8 cellular contexts compared by ENCODE assay signal in genomic region chr11:67354314-67355022, GRCh38. TPM values are rescaled to one million over a fixed set of nuclear protein-coding genes. Genes with fewer than 3 reads are reported as not detected.
DNase-seq lines count a peak whose midpoint lies in the region; ATAC-seq, FAIRE-seq and TF ChIP-seq lines count a peak whose summit lies in the region.

No MANE protein-coding gene starts in this region.

- H3K79me2 ChIP-seq in GM23338 (replicated peaks; ENCODE audit: insufficient read depth) = no peaks in the 10 kb centered on the region
- H3K79me2 ChIP-seq in SU-DHL-6 (ENCODE audit: insufficient read depth, low read length) = no peaks in the 10 kb centered on the region
- H3K79me2 ChIP-seq in endothelial cell of umbilical vein (ENCODE audit: control insufficient read depth, insufficient read depth, low read length) = peaks cover 4% of the 10 kb centered on the region

- H3K4me3 ChIP-seq in GM23338 (peak overlapping the region; percentile 95), SU-DHL-6 (ENCODE audit: insufficient read depth, low read length, poor library complexity, severe bottlenecking) (peak overlapping the region; percentile 48), endothelial cell of umbilical vein (replicated peaks in 1 of 3; ENCODE audit: insufficient read depth in 1 of 3, low read depth in 1 of 3, low read length in 3 of 3) (peak overlapping the region in 1 of 3 experiments; percentile 18)

- intact Hi-C loops in endothelial cell of umbilical vein (cut with micrococcal nuclease) = no loop called here

- ATAC-seq in GM23338 = no peak

- no peak for TF ChIP-seq CTCF in GM23338 (conservative IDR thresholded peaks at IDR 0.05; ENCODE audit: low read depth in 2 of 2)
- no peak for TF ChIP-seq CTCF in SU-DHL-6 (IDR thresholded peaks at IDR 0.05; ENCODE audit: insufficient read depth, low read length, poor library complexity, severe bottlenecking)
- TF ChIP-seq CTCF in endothelial cell of umbilical vein (IDR thresholded peaks at IDR 0.05; ENCODE audit: extremely low read depth in 1 of 2, insufficient read depth in 1 of 2, low read depth in 1 of 2, low read length in 2 of 2) = no peak

- no peaks in the 10 kb centered on the region; the same call in 1 of the 2 replicates for H4K20me1 ChIP-seq in GM23338 (replicated peaks; ENCODE audit: insufficient read depth)
- no peaks in the 10 kb centered on the region for H4K20me1 ChIP-seq in SU-DHL-6 (ENCODE audit: low read depth, low read length)
- no peaks in the 10 kb centered on the region for H4K20me1 ChIP-seq in endothelial cell of umbilical vein (replicated peaks; ENCODE audit: control insufficient read depth, extremely low read depth, insufficient read depth, low read length)

- no peaks in the 10 kb centered on the region; the same call in 2 of the 3 replicates for H3K9me3 Mint-ChIP-seq in GM23338

- H3F3A ChIP-seq in GM23338 (replicated peaks; ENCODE audit: low read depth) = 0 out of 2 replicates have a peak, but pooled peaks cover 14% of the 10 kb centered on the region
- H3F3A ChIP-seq in SU-DHL-6 (ENCODE audit: insufficient read depth) = peaks cover 24% of the 10 kb centered on the region

- CTCF ChIA-PET in endothelial cell of umbilical vein (lab: Charles Lee) = interaction anchor here (0.5 to 15.0 kb wide), 8 partner anchors 9 to 226 kb away, joined by 3 to 1051 read pairs (median 6); partner anchors contain the start of genes CLCF1, PPP1CA and RAD9A

- dilution Hi-C loops in endothelial cell of umbilical vein (cut with MboI; ENCODE audit: extremely low pct_ligation_motif_present, low sequenced_read_pairs) = no loop called here

- peak overlapping the region; percentile 84 for H3K4me2 ChIP-seq in GM23338
- H3K4me2 ChIP-seq in SU-DHL-6 (ENCODE audit: low read depth, low read length, poor library complexity, severe bottlenecking) = peak overlapping the region; percentile 69
- peak overlapping the region; percentile 46 for H3K4me2 ChIP-seq in endothelial cell of umbilical vein (ENCODE audit: insufficient read depth, low read length)

- H3K27me3 ChIP-seq in GM23338 (ENCODE audit: insufficient read depth) (no peaks in the 10 kb centered on the region; the same call in 1 of the 2 replicates), SU-DHL-6 (ENCODE audit: low read length) (no peaks in the 10 kb centered on the region), endothelial cell of umbilical vein (ENCODE audit: control insufficient read depth in 2 of 2, insufficient read depth in 2 of 2, low read length in 2 of 2) (no peaks in the 10 kb centered on the region)

- H2AFZ ChIP-seq in GM23338 = peak overlapping the region; percentile 9; the same call in 1 of the 2 replicates
- H2AFZ ChIP-seq in SU-DHL-6 (ENCODE audit: low read depth, low read length, severe bottlenecking) = no peak overlapping the region
- H2AFZ ChIP-seq in endothelial cell of umbilical vein (ENCODE audit: low read depth, low read length) = no peak overlapping the region

- DNase-seq in AG08396 (ENCODE audit: low spot score) (peak; percentile 90), GM23338 (ENCODE audit: low spot score) (no peak), endothelial cell of umbilical vein (ENCODE audit: low read depth, low spot score) (peak; percentile 93), myocyte (ENCODE audit: low read depth) (peak; percentile 91), midbrain (lab: John Stamatoyannopoulos, UW) (no peak), KG1 (lab: John Stamatoyannopoulos, UW) (no peak), NCI-H2081 treated with DMSO at 0.1 percent for 48 hours (lab: John Stamatoyannopoulos, UW) (no peak)

- H3K9me2 ChIP-seq in GM23338 (ENCODE audit: insufficient read depth) (no peaks in the 10 kb centered on the region), SU-DHL-6 (replicated peaks; ENCODE audit: insufficient read depth, low read length) (no peaks in the 10 kb centered on the region)

- H3K9me3 ChIP-seq in SU-DHL-6 (ENCODE audit: insufficient read depth, low read length) (no peaks in the 10 kb centered on the region), endothelial cell of umbilical vein (replicated peaks; ENCODE audit: control insufficient read depth, insufficient read depth, low read length) (no peaks in the 10 kb centered on the region)

- FAIRE-seq in endothelial cell of umbilical vein (lab: Jason Lieb, UNC) = peak; percentile 99

- no peaks in the 10 kb centered on the region; the same call in 2 of the 3 replicates for H3K36me3 Mint-ChIP-seq in GM23338 (ENCODE audit: low read depth)

- H3K9ac ChIP-seq in SU-DHL-6 (ENCODE audit: low read length) (peak overlapping the region; percentile 64), endothelial cell of umbilical vein (replicated peaks; ENCODE audit: extremely low read depth, insufficient read depth, low read length) (peak overlapping the region; percentile 63)

- peaks cover 28% of the 10 kb centered on the region for H3K4me1 Mint-ChIP-seq in GM23338

- H3K9me1 ChIP-seq in endothelial cell of umbilical vein (replicated peaks; ENCODE audit: control insufficient read depth, extremely low read depth, insufficient read depth, low read length) = no peaks in the 10 kb centered on the region

- POLR2A ChIA-PET in endothelial cell of umbilical vein (lab: Charles Lee) = interaction anchor here (0.5 to 1.8 kb wide), 2 partner anchors 16 to 90 kb away, joined by 4 to 5 read pairs; no protein-coding TSS in a partner anchor

- no peak for TF ChIP-seq POLR2A in endothelial cell of umbilical vein (IDR thresholded peaks at IDR 0.05; ENCODE audit: low read depth, low read length)

- H3K4me1 ChIP-seq in GM23338 (ENCODE audit: insufficient read depth) = peaks cover 9% of the 10 kb centered on the region
- H3K4me1 ChIP-seq in endothelial cell of umbilical vein (ENCODE audit: control insufficient read depth, extremely low read depth, insufficient read depth, low read length) = peaks cover 47% of the 10 kb centered on the region

- peaks cover 30% of the 10 kb centered on the region for H3K27me3 Mint-ChIP-seq in GM23338 (ENCODE audit: insufficient read depth, low read depth, poor library complexity)

- BruUV-seq in endothelial cell of umbilical vein (replicated peaks; lab: Mats Ljungman, UMichigan) = no TSS peak

- H3K27ac ChIP-seq in GM23338 (ENCODE audit: low read depth) (peak overlapping the region; percentile 85; the same call in 1 of the 2 replicates), SU-DHL-6 (ENCODE audit: low read depth, low read length) (peak overlapping the region; percentile 96), endothelial cell of umbilical vein (ENCODE audit: insufficient read depth, low read depth, low read length) (peak overlapping the region; percentile 78)

- peak overlapping the region; percentile 87 for H3K4me3 Mint-ChIP-seq in GM23338

- H3K36me3 ChIP-seq in GM23338 (ENCODE audit: insufficient read depth) (no peaks in the 10 kb centered on the region), SU-DHL-6 (ENCODE audit: low read length) (no peaks in the 10 kb centered on the region), endothelial cell of umbilical vein (ENCODE audit: control insufficient read depth in 2 of 2, extremely low read depth in 1 of 2, insufficient read depth in 2 of 2, low read length in 2 of 2) (no peaks in the 10 kb centered on the region)

- peak overlapping the region; percentile 93 for H3K27ac Mint-ChIP-seq in GM23338

RNA-seq across cellular contexts. Expression of gene POLD4, which starts 1.1 kb away (rescaled TPM):
- 15.9 and 23.0 TPM in 2 replicates for total RNA-seq in GM23338 (2014; rRNA removed; shearing (Covaris generic))
- polyA plus RNA-seq in GM23338 (2016; fragmentation: Nextera tagmentation; extraction: Ambion mirVana) = 16.2 and 18.8 TPM in 2 replicates
- total RNA-seq in endothelial cell of umbilical vein = 50.1 and 66.9 TPM in 2 replicates
- 204 and 236 TPM in 2 replicates for polyA plus RNA-seq in endothelial cell of umbilical vein
- polyA plus RNA-seq in endothelial cell of umbilical vein (2011; cell fraction: cytosol; rRNA removed) = 136 and 153 TPM in 2 replicates
- 102 and 113 TPM in 2 replicates for polyA plus RNA-seq in endothelial cell of umbilical vein (2011; cell fraction: nucleus; rRNA removed)
- polyA plus RNA-seq in endothelial cell of umbilical vein (2012) = 113 and 160 TPM in 2 replicates
- 20.8 and 22.5 TPM in 2 replicates for polyA minus RNA-seq in endothelial cell of umbilical vein
- 9.0 TPM for polyA minus RNA-seq in endothelial cell of umbilical vein (2011; cell fraction: cytosol; rRNA and poly(A)+ RNA removed)
- 16.3 and 23.4 TPM in 2 replicates for polyA minus RNA-seq in endothelial cell of umbilical vein (2011; cell fraction: nucleus; rRNA and poly(A)+ RNA removed)
- total RNA-seq in myocyte = 105 and 115 TPM in 2 replicates
- polyA plus RNA-seq in myocyte (2012) = 188 TPM

RNA-seq across cellular contexts. Expression of gene CLCF1, which starts 18.9 kb away (rescaled TPM):
- 0.19 TPM in 1 of 2 replicates, not detected in the other for total RNA-seq in GM23338 (2014; rRNA removed; shearing (Covaris generic))
- 0.17 and 0.32 TPM in 2 replicates for polyA plus RNA-seq in GM23338 (2016; fragmentation: Nextera tagmentation; extraction: Ambion mirVana)
- total RNA-seq in endothelial cell of umbilical vein = 5.7 and 5.8 TPM in 2 replicates
- polyA plus RNA-seq in endothelial cell of umbilical vein = 6.5 and 8.7 TPM in 2 replicates
- polyA plus RNA-seq in endothelial cell of umbilical vein (2011; cell fraction: cytosol; rRNA removed) = 4.3 and 4.7 TPM in 2 replicates
- 9.3 TPM in 2 replicates for polyA plus RNA-seq in endothelial cell of umbilical vein (2011; cell fraction: nucleus; rRNA removed)
- 4.2 and 6.0 TPM in 2 replicates for polyA plus RNA-seq in endothelial cell of umbilical vein (2012)
- 2.1 TPM in 2 replicates for polyA minus RNA-seq in endothelial cell of umbilical vein
- polyA minus RNA-seq in endothelial cell of umbilical vein (2011; cell fraction: cytosol; rRNA and poly(A)+ RNA removed) = 4.3 TPM
- polyA minus RNA-seq in endothelial cell of umbilical vein (2011; cell fraction: nucleus; rRNA and poly(A)+ RNA removed) = 1.4 and 1.8 TPM in 2 replicates
- 3.3 and 6.8 TPM in 2 replicates for total RNA-seq in myocyte
- polyA plus RNA-seq in myocyte (2012) = 13.6 TPM

RNA-seq across cellular contexts. Expression of gene RAD9A, which starts 37.3 kb away (rescaled TPM):
- total RNA-seq in GM23338 (2014; rRNA removed; shearing (Covaris generic)) = 13.9 and 16.5 TPM in 2 replicates
- 17.0 and 18.9 TPM in 2 replicates for polyA plus RNA-seq in GM23338 (2016; fragmentation: Nextera tagmentation; extraction: Ambion mirVana)
- 18.4 and 24.6 TPM in 2 replicates for total RNA-seq in endothelial cell of umbilical vein
- 22.2 and 25.5 TPM in 2 replicates for polyA plus RNA-seq in endothelial cell of umbilical vein
- 8.0 and 14.2 TPM in 2 replicates for polyA plus RNA-seq in endothelial cell of umbilical vein (2011; cell fraction: cytosol; rRNA removed)
- 93.4 and 97.2 TPM in 2 replicates for polyA plus RNA-seq in endothelial cell of umbilical vein (2011; cell fraction: nucleus; rRNA removed)
- 13.7 and 14.0 TPM in 2 replicates for polyA plus RNA-seq in endothelial cell of umbilical vein (2012)
- polyA minus RNA-seq in endothelial cell of umbilical vein = 8.2 and 9.1 TPM in 2 replicates
- 6.8 TPM for polyA minus RNA-seq in endothelial cell of umbilical vein (2011; cell fraction: cytosol; rRNA and poly(A)+ RNA removed)
- 16.2 and 18.6 TPM in 2 replicates for polyA minus RNA-seq in endothelial cell of umbilical vein (2011; cell fraction: nucleus; rRNA and poly(A)+ RNA removed)
- total RNA-seq in myocyte = 5.5 and 8.1 TPM in 2 replicates
- 12.4 TPM for polyA plus RNA-seq in myocyte (2012)

RNA-seq across cellular contexts. Expression of gene PPP1CA, which starts 47.2 kb away (rescaled TPM):
- total RNA-seq in GM23338 (2014; rRNA removed; shearing (Covaris generic)) = 227 and 237 TPM in 2 replicates
- polyA plus RNA-seq in GM23338 (2016; fragmentation: Nextera tagmentation; extraction: Ambion mirVana) (217 TPM in 2 replicates), endothelial cell of umbilical vein (419 and 446 TPM in 2 replicates)
- total RNA-seq in endothelial cell of umbilical vein (192 and 202 TPM in 2 replicates), myocyte (229 and 241 TPM in 2 replicates)
- polyA plus RNA-seq in endothelial cell of umbilical vein (2011; cell fraction: cytosol; rRNA removed) = 287 and 295 TPM in 2 replicates
- polyA plus RNA-seq in endothelial cell of umbilical vein (2011; cell fraction: nucleus; rRNA removed) = 126 and 127 TPM in 2 replicates
- polyA plus RNA-seq in endothelial cell of umbilical vein (2012) = 168 and 197 TPM in 2 replicates
- 148 and 170 TPM in 2 replicates for polyA minus RNA-seq in endothelial cell of umbilical vein
- polyA minus RNA-seq in endothelial cell of umbilical vein (2011; cell fraction: cytosol; rRNA and poly(A)+ RNA removed) = 131 TPM
- polyA minus RNA-seq in endothelial cell of umbilical vein (2011; cell fraction: nucleus; rRNA and poly(A)+ RNA removed) = 30.2 and 40.7 TPM in 2 replicates
- polyA plus RNA-seq in myocyte (2012) = 169 TPM

RNA-seq across cellular contexts. Expression of gene TBC1D10C, which starts 49.4 kb away (rescaled TPM):
- total RNA-seq in GM23338 (2014; rRNA removed; shearing (Covaris generic)) = 0.31 and 0.35 TPM in 2 replicates
- 0.17 and 0.31 TPM in 2 replicates for polyA plus RNA-seq in GM23338 (2016; fragmentation: Nextera tagmentation; extraction: Ambion mirVana)
- not detected in 2 replicates for total RNA-seq in endothelial cell of umbilical vein
- polyA plus RNA-seq in endothelial cell of umbilical vein = not detected in 2 replicates
- polyA plus RNA-seq in endothelial cell of umbilical vein (2011; cell fraction: cytosol; rRNA removed) = not detected in 2 replicates
- 0.20 TPM in 1 of 2 replicates, not detected in the other for polyA plus RNA-seq in endothelial cell of umbilical vein (2011; cell fraction: nucleus; rRNA removed)
- polyA plus RNA-seq in endothelial cell of umbilical vein (2012) = 0.20 and 0.26 TPM in 2 replicates
- polyA minus RNA-seq in endothelial cell of umbilical vein = 1.4 TPM in 1 of 2 replicates, not detected in the other
- not detected for polyA minus RNA-seq in endothelial cell of umbilical vein (2011; cell fraction: cytosol; rRNA and poly(A)+ RNA removed)
- not detected in 2 replicates for polyA minus RNA-seq in endothelial cell of umbilical vein (2011; cell fraction: nucleus; rRNA and poly(A)+ RNA removed)
- total RNA-seq in myocyte = not detected in 2 replicates
- 2.2 TPM for polyA plus RNA-seq in myocyte (2012)

Comparison
In these comparisons a context has a peak if more than half of its experiments do, and no peak if none do; other contexts are left out.
1. DNase-seq: peak in AG08396 (single experiment), endothelial cell of umbilical vein (single experiment) and myocyte (single experiment); none in GM23338 (single experiment), midbrain (single experiment), KG1 (single experiment) and NCI-H2081 treated with DMSO at 0.1 percent for 48 hours (single experiment).
2. Peak in every context shown above with its lines, with median percentiles within 50 percentile points of each other: H3K27ac ChIP-seq and H3K4me2 ChIP-seq.